ENCODE assay signal across 8 cellular contexts in the genomic region with DNA sequence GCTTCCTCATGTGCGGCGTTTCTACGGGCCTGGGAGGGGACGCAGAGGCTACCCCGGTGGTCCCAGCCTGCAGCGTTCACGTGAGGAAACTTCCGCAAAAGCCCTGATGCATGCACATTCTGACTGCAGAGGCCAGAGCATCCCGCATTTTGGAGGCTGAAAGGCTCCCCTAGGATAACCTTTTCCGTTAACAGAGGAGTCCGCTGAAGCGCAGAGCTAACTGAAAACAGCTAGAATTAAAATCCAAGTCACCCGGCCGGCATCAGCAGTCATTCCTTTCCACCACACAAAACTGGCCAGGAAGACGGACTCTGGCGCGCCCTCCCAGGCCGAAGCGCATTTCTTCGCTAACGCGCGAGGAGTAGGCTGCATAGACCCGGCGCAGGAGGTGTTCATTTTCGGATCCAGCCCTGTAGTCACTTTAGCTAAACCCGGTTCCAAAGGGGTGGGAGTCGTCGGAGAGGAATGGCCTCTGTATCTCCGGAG. TPM values are rescaled to one million over a fixed set of nuclear protein-coding genes. Genes with fewer than 3 reads are reported as not detected.
DNase-seq lines count a peak whose midpoint lies in the region; ATAC-seq lines count a peak whose summit lies in the region.

No MANE protein-coding gene starts in this region.

- H3K18ac ChIP-seq in trophoblast cell (ENCODE audit: low read length) = no peak overlapping the region

- H3K23ac ChIP-seq in trophoblast cell (ENCODE audit: low read length) = no peak overlapping the region

- H3K79me2 ChIP-seq in trophoblast cell (ENCODE audit: control insufficient read depth, insufficient read depth, low read length, poor library complexity) = peaks cover 13% of the 10 kb centered on the region

- no peak overlapping the region for H3K14ac ChIP-seq in trophoblast cell (ENCODE audit: low read length)

- H3K27ac ChIP-seq in trophoblast cell (ENCODE audit: low read depth, low read length) = peak overlapping the region; percentile 69

- peaks cover 11 to 12% of the 10 kb centered on the region in 2 experiments for H3K36me3 ChIP-seq in trophoblast cell (ENCODE audit: control insufficient read depth in 1 of 2, insufficient read depth in 2 of 2, low read length in 2 of 2)

- no CpG with 5 or more reads among the region's 30 CpGs for WGBS in trophoblast cell (ENCODE audit: extremely low coverage, insufficient coverage, insufficient read length)

- peaks cover 18% of the 10 kb centered on the region for H3K79me1 ChIP-seq in trophoblast cell (ENCODE audit: low read length)

- peak; percentile 62 for DNase-seq in DMS53 (lab: John Stamatoyannopoulos, UW)
- DNase-seq in activated naive CD4-positive, alpha-beta T cell treated with anti-CD3 and anti-CD28 coated beads, Interleukin-2, amount 50 U/mL, for 72 hours (ENCODE audit: low spot score in 2 of 2) = no peak
- DNase-seq in cardiac septum (ENCODE audit: low spot score) = peak; percentile 78
- peak; percentile 60 to 74 for DNase-seq in trophoblast cell
- DNase-seq in stimulated activated CD8-positive, alpha-beta memory T cell treated with anti-CD3 and anti-CD28 coated beads, Interleukin-4, amount 100 ng/mL, for 48 hours = no peak

- H2BK12ac ChIP-seq in trophoblast cell (ENCODE audit: low read length) = no peak overlapping the region

- H3K4me3 ChIP-seq in trophoblast cell (ENCODE audit: low read depth, low read length) = peak overlapping the region; percentile 72

- peaks cover 6 to 23% of the 10 kb centered on the region in 2 experiments for H3K4me1 ChIP-seq in trophoblast cell (ENCODE audit: control insufficient read depth in 1 of 2, insufficient read depth in 2 of 2, low read length in 2 of 2)

- H4K12ac ChIP-seq in trophoblast cell (ENCODE audit: low read depth, low read length) = peak overlapping the region; percentile 7

- H3K4ac ChIP-seq in trophoblast cell (ENCODE audit: low read depth, low read length) = no peak overlapping the region

- no peaks in the 10 kb centered on the region for H3K27me3 ChIP-seq in trophoblast cell (ENCODE audit: insufficient read depth, low read length)

- ATAC-seq in HG02938 (IDR thresholded peaks at IDR 0.05; ENCODE audit: unreplicated experiment) (peak; percentile 11), HG02610 (IDR thresholded peaks at IDR 0.05; ENCODE audit: unreplicated experiment) (no peak), GM18870 (IDR thresholded peaks at IDR 0.05; ENCODE audit: unreplicated experiment) (no peak)
- peak; percentile 11 to 16 for ATAC-seq in activated naive CD4-positive, alpha-beta T cell treated with anti-CD3 and anti-CD28 coated beads, Interleukin-2, amount 50 U/mL, for 72 hours

- H2BK5ac ChIP-seq in trophoblast cell (ENCODE audit: low read depth, low read length, poor library complexity) = no peak overlapping the region

- no peak overlapping the region for H2BK120ac ChIP-seq in trophoblast cell (ENCODE audit: insufficient read depth, low read length, poor library complexity)

- peak overlapping the region; percentile 74 for H4K91ac ChIP-seq in trophoblast cell (ENCODE audit: low read depth, low read length)

- peak overlapping the region; percentile 35 for H3K9ac ChIP-seq in trophoblast cell (ENCODE audit: low read length)

- H3K36me3 Mint-ChIP-seq in activated naive CD4-positive, alpha-beta T cell treated with anti-CD3 and anti-CD28 coated beads, Interleukin-2, amount 50 U/mL, for 72 hours = peaks cover 14 to 22% of the 10 kb centered on the region in 2 donors

- no peak overlapping the region for H4K8ac ChIP-seq in trophoblast cell (ENCODE audit: low read depth, low read length)

- H2AK5ac ChIP-seq in trophoblast cell (ENCODE audit: low read length) = no peak overlapping the region

- H3K9me3 Mint-ChIP-seq in activated naive CD4-positive, alpha-beta T cell treated with anti-CD3 and anti-CD28 coated beads, Interleukin-2, amount 50 U/mL, for 72 hours = peaks cover 3 to 10% of the 10 kb centered on the region in 2 donors

- intact Hi-C loops in cardiac septum (cut with DNase I) = loop anchor here (5.0 to 10.0 kb wide), 2 partner anchors 35 to 638 kb away; a partner anchor contains a TSS

- H3K27ac Mint-ChIP-seq in activated naive CD4-positive, alpha-beta T cell treated with anti-CD3 and anti-CD28 coated beads, Interleukin-2, amount 50 U/mL, for 72 hours = peak overlapping the region in 1 of 2 donors; percentile 55

- H3K9me3 ChIP-seq in trophoblast cell (ENCODE audit: insufficient read depth, low read depth, low read length) = no peaks in the 10 kb centered on the region

- peak overlapping the region; percentile 56 for H3K4me2 ChIP-seq in trophoblast cell (ENCODE audit: low read length)

- H2AFZ ChIP-seq in trophoblast cell (ENCODE audit: insufficient read depth, low read length, poor library complexity) = peak overlapping the region; percentile 61

RNA-seq across cellular contexts. Expression of a gene that starts 0.7 kb away (rescaled TPM):
- total RNA-seq in activated naive CD4-positive, alpha-beta T cell treated with anti-CD3 and anti-CD28 coated beads, Interleukin-2, amount 50 U/mL, for 72 hours = 10 to 100 TPM in 1 of 2 donors, 1 to 10 TPM in 1; 8.0 to 16.7 TPM
- total RNA-seq in cardiac septum = 155 TPM
- polyA plus RNA-seq in trophoblast cell (2013) = 229 and 231 TPM in 2 replicates

RNA-seq across cellular contexts. Expression of a gene that starts 53.1 kb away (rescaled TPM):
- not detected for total RNA-seq in activated naive CD4-positive, alpha-beta T cell treated with anti-CD3 and anti-CD28 coated beads, Interleukin-2, amount 50 U/mL, for 72 hours
- 0.40 TPM for total RNA-seq in cardiac septum
- polyA plus RNA-seq in trophoblast cell (2013) = not detected in 2 replicates

Comparison
In these comparisons a context has a peak if more than half of its experiments do, and no peak if none do; other contexts are left out.
1. DNase-seq: peak in DMS53 (single experiment), cardiac septum (single experiment) and trophoblast cell (2 of 2); none in activated naive CD4-positive, alpha-beta T cell treated with anti-CD3 and anti-CD28 coated beads, Interleukin-2, amount 50 U/mL, for 72 hours (0 of 2) and stimulated activated CD8-positive, alpha-beta memory T cell treated with anti-CD3 and anti-CD28 coated beads, Interleukin-4, amount 100 ng/mL, for 48 hours (single experiment).
2. ATAC-seq: peak in HG02938 (single experiment) and activated naive CD4-positive, alpha-beta T cell treated with anti-CD3 and anti-CD28 coated beads, Interleukin-2, amount 50 U/mL, for 72 hours (2 of 2); none in HG02610 (single experiment) and GM18870 (single experiment).